ENCODE assay signal across 14 cellular contexts in genomic region chr6:110741517-110741916, GRCh38.
"Had no signal": no experiment of that assay in that cellular context is flagged by ENCODE, and none has a peak within 500 bp of the region (broad histone marks: within the 10 kb centered on the region; RNA-seq: fewer than 3 reads in every experiment).

No MANE protein-coding gene starts in this region.

- ATAC-seq: effector memory CD8-positive, alpha-beta T cell; left cardiac atrium; naive thymus-derived CD8-positive, alpha-beta T cell had no signal

- H3K4me3 Mint-ChIP-seq: dendritic cell treated with granulocyte-macrophage colony-stimulating factor and Interleukin-4, amounts not matched to agents 40 ng/mL and 50 ng/mL, for 4 days; effector memory CD8-positive, alpha-beta T cell; naive thymus-derived CD8-positive, alpha-beta T cell; neural progenitor cell had no signal

- DNase-seq: effector memory CD8-positive, alpha-beta T cell; foreskin melanocyte; head of caudate nucleus; kidney; left cardiac atrium; naive thymus-derived CD8-positive, alpha-beta T cell; nucleus accumbens; ovary; small intestine; stimulated activated CD4-positive, alpha-beta T cell treated with anti-CD3 and anti-CD28 coated beads, Interleukin-12 subunit alpha, Interleukin-12 subunit beta, amount 100 ng/mL, for 4 hours; stimulated activated naive CD4-positive, alpha-beta T cell treated with Interleukin-2 at 50 U/mL for 16 hours; trophoblast cell had no signal

- H3K27ac Mint-ChIP-seq: dendritic cell treated with granulocyte-macrophage colony-stimulating factor and Interleukin-4, amounts not matched to agents 40 ng/mL and 50 ng/mL, for 4 days; naive thymus-derived CD8-positive, alpha-beta T cell; neural progenitor cell had no signal

- H3K4me1 Mint-ChIP-seq: neural progenitor cell had no signal
